8 cellular contexts compared by ENCODE assay signal in genomic region chr20:25076731-25077609, GRCh38. TPM values are rescaled to one million over a fixed set of nuclear protein-coding genes. Genes with fewer than 3 reads are reported as not detected.
DNase-seq lines count a peak whose midpoint lies in the region; ATAC-seq and TF ChIP-seq lines count a peak whose summit lies in the region.

No MANE protein-coding gene starts in this region.

- DNase-seq in COLO829 (ENCODE audit: low spot score) (peak; percentile 70), HL-60 (ENCODE audit: low read depth in 1 of 2, low spot score in 1 of 2) (peak in 1 of 2 experiments; percentile 70), NT2/D1 (ENCODE audit: low read depth, low spot score) (no peak), osteocyte (ENCODE audit: extremely low spot score, unreplicated experiment) (peak; percentile 69)

- peak overlapping the region; percentile 36 for H3K4me3 ChIP-seq in HL-60 (replicated peaks; ENCODE audit: insufficient read depth, low read length)
- H3K4me3 ChIP-seq in NT2/D1 (ENCODE audit: insufficient read length, low read depth) = peak overlapping the region; percentile 28
- H3K4me3 ChIP-seq in ectodermal cell (ENCODE audit: insufficient read depth, low read depth, low read length) = peak overlapping the region; percentile 7

- H3K4me1 Mint-ChIP-seq in osteocyte (ENCODE audit: unreplicated experiment) = peaks cover 5% of the 10 kb centered on the region

- H3K27ac Mint-ChIP-seq in osteocyte (ENCODE audit: unreplicated experiment) = no peak overlapping the region

- peak overlapping the region; percentile 42 for H3K9ac ChIP-seq in NT2/D1 (ENCODE audit: insufficient read length, low read depth)

- no peak overlapping the region for H3K4me3 Mint-ChIP-seq in osteocyte (ENCODE audit: unreplicated experiment)

- H3K27me3 ChIP-seq in HL-60 (ENCODE audit: insufficient read depth, poor library complexity, severe bottlenecking) (peaks cover 22% of the 10 kb centered on the region), NT2/D1 (ENCODE audit: insufficient read depth, insufficient read length) (peaks cover 89% of the 10 kb centered on the region), ectodermal cell (ENCODE audit: control insufficient read depth, insufficient read depth, low read length, poor library complexity, severe bottlenecking) (peaks cover 76% of the 10 kb centered on the region)

- H3K4me1 ChIP-seq in NT2/D1 (ENCODE audit: insufficient read depth, insufficient read length) (no peaks in the 10 kb centered on the region), ectodermal cell (ENCODE audit: control insufficient read depth, insufficient read depth, low read length) (peaks cover 4% of the 10 kb centered on the region)

- H3K36me3 Mint-ChIP-seq in osteocyte (ENCODE audit: unreplicated experiment) = peaks cover 2% of the 10 kb centered on the region

- H3K9me3 ChIP-seq in NT2/D1 (ENCODE audit: insufficient read depth, low read length) = no peaks in the 10 kb centered on the region
- H3K9me3 ChIP-seq in ectodermal cell (ENCODE audit: control insufficient read depth, low read length) = no peaks in the 10 kb centered on the region

- H3K27ac ChIP-seq in HL-60 (replicated peaks) (no peak overlapping the region), ectodermal cell (ENCODE audit: insufficient read depth, low read depth, low read length, poor library complexity, severe bottlenecking) (no peak overlapping the region)

- ATAC-seq in GM18858 (IDR thresholded peaks at IDR 0.05; ENCODE audit: unreplicated experiment) (no peak), HG03469 (IDR thresholded peaks at IDR 0.05; ENCODE audit: unreplicated experiment) (no peak), HG02588 (IDR thresholded peaks at IDR 0.05; ENCODE audit: unreplicated experiment) (no peak)

- WGBS in ectodermal cell, 2 experiments = 41 to 44% methylated on average over 14 of the region's 14 CpGs

- H3K36me3 ChIP-seq in NT2/D1 (ENCODE audit: insufficient read depth, insufficient read length, low read length) (no peaks in the 10 kb centered on the region), ectodermal cell (ENCODE audit: control insufficient read depth, insufficient read depth, low read length) (no peaks in the 10 kb centered on the region)

- peaks cover 79% of the 10 kb centered on the region for H3K27me3 Mint-ChIP-seq in osteocyte (ENCODE audit: unreplicated experiment)

- TF ChIP-seq CTCF in HL-60 (IDR thresholded peaks at IDR 0.05; ENCODE audit: insufficient read depth, low read length) (no peak), osteocyte (IDR thresholded peaks at IDR 0.05) (no peak)

- H3K9me3 Mint-ChIP-seq in osteocyte (ENCODE audit: unreplicated experiment) = no peaks in the 10 kb centered on the region

RNA-seq across cellular contexts. Expression of gene VSX1, which starts 5.0 kb away (rescaled TPM):
- polyA plus RNA-seq in ectodermal cell (2013, experiment 1 of 4) = not detected
- 0.12 TPM for polyA plus RNA-seq in ectodermal cell (2013, experiment 2 of 4)
- polyA plus RNA-seq in ectodermal cell (2013, experiment 3 of 4) = 0.27 TPM
- 0.24 TPM for polyA plus RNA-seq in ectodermal cell (2013, experiment 4 of 4)
- total RNA-seq in osteocyte = not detected in 2 replicates

RNA-seq across cellular contexts. Expression of gene ACSS1, which starts 19.0 kb away (rescaled TPM):
- polyA plus RNA-seq in ectodermal cell (2013, experiment 1 of 4) = 0.48 TPM
- 0.52 TPM for polyA plus RNA-seq in ectodermal cell (2013, experiment 2 of 4)
- polyA plus RNA-seq in ectodermal cell (2013, experiment 3 of 4) = 0.48 TPM
- polyA plus RNA-seq in ectodermal cell (2013, experiment 4 of 4) = 0.49 TPM
- 7.6 and 8.2 TPM in 2 replicates for total RNA-seq in osteocyte
